ENCODE assay signal across 21 cellular contexts in genomic region chr1:52663716-52664115, GRCh38. TPM values are rescaled to one million over a fixed set of nuclear protein-coding genes. Genes with fewer than 3 reads are reported as not detected.
"Had no signal": no experiment of that assay in that cellular context is flagged by ENCODE, and none has a peak within 500 bp of the region (broad histone marks: within the 10 kb centered on the region; RNA-seq: fewer than 3 reads in every experiment).

No MANE protein-coding gene starts in this region.

- H3K4me3 Mint-ChIP-seq: activated CD8-positive, alpha-beta T cell treated with anti-CD3 and anti-CD28 coated beads for 36 hours; activated naive CD4-positive, alpha-beta T cell treated with anti-CD3 and anti-CD28 coated beads for 36 hours; immature natural killer cell; natural killer cell treated with Interleukin-12 subunit alpha and Interleukin-12 subunit beta and Interleukin-15 and Interleukin-18, amount 100 ng/mL, for 72 hours; stimulated activated naive CD8-positive, alpha-beta T cell treated with anti-CD3 and anti-CD28 coated beads, Interleukin-15, amount 100 ng/mL, for 72 hours; T-cell had no signal

- H3K36me3 Mint-ChIP-seq: natural killer cell treated with Interleukin-12 subunit alpha and Interleukin-12 subunit beta and Interleukin-15 and Interleukin-18, amount 100 ng/mL, for 72 hours had no signal

- H3K27me3 ChIP-seq: adrenal gland, body of pancreas had no signal

- H3K9me3 ChIP-seq: adrenal gland, body of pancreas, mucosa of descending colon, thoracic aorta had no signal

- ATAC-seq: activated CD8-positive, alpha-beta T cell treated with anti-CD3 and anti-CD28 coated beads for 36 hours; body of pancreas; left colon; mucosa of descending colon; natural killer cell treated with Interleukin-12 subunit alpha and Interleukin-12 subunit beta and Interleukin-15 and Interleukin-18, amount 100 ng/mL, for 72 hours; stimulated activated naive CD8-positive, alpha-beta T cell treated with anti-CD3 and anti-CD28 coated beads, Interleukin-15, amount 100 ng/mL, for 72 hours; T-cell had no signal

- DNase-seq: activated CD8-positive, alpha-beta memory T cell treated with anti-CD3 and anti-CD28 coated beads, Interleukin-2, amount 50 U/mL, for 4 hours; activated CD8-positive, alpha-beta T cell treated with anti-CD3 and anti-CD28 coated beads for 36 hours; activated naive CD4-positive, alpha-beta T cell treated with anti-CD3 and anti-CD28 coated beads for 36 hours; adrenal gland; body of pancreas; immature natural killer cell; left colon; mucosa of descending colon; stimulated activated CD4-positive, alpha-beta T cell treated with anti-CD3 and anti-CD28 coated beads, Interleukin-4, amount 100 ng/mL, for 1 hour; stimulated activated CD8-positive, alpha-beta memory T cell treated with anti-CD3 and anti-CD28 coated beads, Interleukin-4, amount 100 ng/mL, for 48 hours; stimulated activated naive CD8-positive, alpha-beta T cell treated with anti-CD3 and anti-CD28 coated beads, Interleukin-15, amount 100 ng/mL, for 72 hours; T-cell; T1000 had no signal

- H3K9me3 Mint-ChIP-seq: activated CD8-positive, alpha-beta T cell treated with anti-CD3 and anti-CD28 coated beads for 36 hours; activated naive CD4-positive, alpha-beta T cell treated with anti-CD3 and anti-CD28 coated beads for 36 hours; immature natural killer cell; natural killer cell treated with Interleukin-12 subunit alpha and Interleukin-12 subunit beta and Interleukin-15 and Interleukin-18, amount 100 ng/mL, for 72 hours; stimulated activated naive CD8-positive, alpha-beta T cell treated with anti-CD3 and anti-CD28 coated beads, Interleukin-15, amount 100 ng/mL, for 72 hours; T-cell had no signal

- H3K36me3 ChIP-seq: adrenal gland, thoracic aorta had no signal

- H3K4me1 ChIP-seq: adrenal gland had no signal

- H3K4me3 ChIP-seq: adrenal gland, body of pancreas, mucosa of descending colon, thoracic aorta had no signal

- H3K27ac ChIP-seq: body of pancreas, SK-N-MC, thoracic aorta had no signal

- H3K27me3 Mint-ChIP-seq: activated CD8-positive, alpha-beta T cell treated with anti-CD3 and anti-CD28 coated beads for 36 hours; natural killer cell treated with Interleukin-12 subunit alpha and Interleukin-12 subunit beta and Interleukin-15 and Interleukin-18, amount 100 ng/mL, for 72 hours; stimulated activated naive CD8-positive, alpha-beta T cell treated with anti-CD3 and anti-CD28 coated beads, Interleukin-15, amount 100 ng/mL, for 72 hours; T-cell had no signal

- H3K27ac Mint-ChIP-seq: activated CD8-positive, alpha-beta T cell treated with anti-CD3 and anti-CD28 coated beads for 36 hours; immature natural killer cell; natural killer cell treated with Interleukin-12 subunit alpha and Interleukin-12 subunit beta and Interleukin-15 and Interleukin-18, amount 100 ng/mL, for 72 hours had no signal

RNA-seq across cellular contexts. Expression of gene SHISAL2A, which starts 30.7 kb away (rescaled TPM):
- total RNA-seq: body of pancreas, cerebellum, fibroblast of lung, lung microvascular endothelial cell, osteocyte, urinary bladder had no signal
- polyA plus RNA-seq: fibroblast of lung had no signal
